In the genomic region with DNA sequence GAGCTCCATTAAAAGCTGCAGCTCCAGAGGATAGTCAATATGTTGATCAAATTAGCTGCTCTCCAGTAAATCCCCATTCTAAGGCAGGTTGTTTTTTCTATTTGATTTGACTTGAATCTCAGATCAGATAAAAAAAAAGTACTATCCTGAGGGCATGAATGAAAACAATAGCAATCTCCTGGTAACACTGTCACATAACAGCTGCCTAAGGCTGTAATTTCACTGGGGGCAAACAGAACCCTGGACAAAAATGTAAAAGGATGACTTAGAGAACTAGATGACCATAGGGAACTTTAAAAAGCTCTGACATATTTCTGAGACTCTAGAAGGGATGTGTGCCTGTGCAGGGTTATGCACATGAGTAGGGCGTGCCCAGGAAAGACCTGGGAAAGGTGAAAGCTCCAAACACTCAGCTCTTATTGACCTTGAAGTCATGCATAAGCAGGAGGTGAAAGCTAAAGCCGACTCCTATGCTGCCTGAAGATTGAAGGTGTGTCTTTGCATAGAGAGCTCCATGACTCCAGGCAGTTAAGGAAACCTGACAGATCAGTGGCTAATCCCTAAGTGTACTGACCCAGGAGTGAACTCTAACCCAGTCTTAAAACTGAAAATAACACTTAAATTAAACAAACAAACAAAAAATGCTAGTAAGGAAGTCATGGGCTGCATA, we compare ENCODE assay signal across 22 cellular contexts.
DNase-seq lines count a peak whose midpoint lies in the region; ATAC-seq lines count a peak whose summit lies in the region.
"Had no signal": no experiment of that assay in that cellular context is flagged by ENCODE, and none has a peak within 500 bp of the region (broad histone marks: within the 10 kb centered on the region; RNA-seq: fewer than 3 reads in every experiment).

No MANE protein-coding gene starts in this region.

- peak; percentile 8 for DNase-seq in DMS79 treated with DMSO at 0.1 percent for 48 hours (lab: John Stamatoyannopoulos, UW)
- no peak for DNase-seq in DMS79 (lab: John Stamatoyannopoulos, UW)
- peak; percentile 94 for DNase-seq in NCI-H69 (lab: John Stamatoyannopoulos, UW)
- DNase-seq in retina: peak; percentile 23
- DNase-seq in central memory CD4-positive, alpha-beta T cell: no peak
- DNase-seq in hepatic stellate cell (ENCODE audit: low spot score): no peak
- no peak for DNase-seq in NCI-H2171 (lab: John Stamatoyannopoulos, UW)
- DNase-seq: 8988T; CD8-positive, alpha-beta memory T cell; cerebellar nuclear complex; GM23248; HFFc6; hippocampal formation; lower lobe of right lung; NCI-H2227 treated with DMSO at 0.1 percent for 48 hours; RPMI8226; small intestine; stimulated activated naive CD4-positive, alpha-beta T cell; tibial artery had no signal

- peak; percentile 97 for ATAC-seq in esophagus mucosa
- ATAC-seq: activated naive CD4-positive, alpha-beta T cell treated with anti-CD3 and anti-CD28 coated beads, Interleukin-2, amount 50 U/mL, for 72 hours; GM12878; lower lobe of right lung had no signal

Comparison
In these comparisons a context has a peak if more than half of its experiments do, and no peak if none do; other contexts are left out.
1. DNase-seq: peak in DMS79 treated with DMSO at 0.1 percent for 48 hours (single experiment), NCI-H69 (single experiment) and retina (single experiment); none in DMS79 (single experiment), central memory CD4-positive, alpha-beta T cell (single experiment), hepatic stellate cell (single experiment) and NCI-H2171 (single experiment).